ENCODE assay signal across 9 cellular contexts in the genomic region with DNA sequence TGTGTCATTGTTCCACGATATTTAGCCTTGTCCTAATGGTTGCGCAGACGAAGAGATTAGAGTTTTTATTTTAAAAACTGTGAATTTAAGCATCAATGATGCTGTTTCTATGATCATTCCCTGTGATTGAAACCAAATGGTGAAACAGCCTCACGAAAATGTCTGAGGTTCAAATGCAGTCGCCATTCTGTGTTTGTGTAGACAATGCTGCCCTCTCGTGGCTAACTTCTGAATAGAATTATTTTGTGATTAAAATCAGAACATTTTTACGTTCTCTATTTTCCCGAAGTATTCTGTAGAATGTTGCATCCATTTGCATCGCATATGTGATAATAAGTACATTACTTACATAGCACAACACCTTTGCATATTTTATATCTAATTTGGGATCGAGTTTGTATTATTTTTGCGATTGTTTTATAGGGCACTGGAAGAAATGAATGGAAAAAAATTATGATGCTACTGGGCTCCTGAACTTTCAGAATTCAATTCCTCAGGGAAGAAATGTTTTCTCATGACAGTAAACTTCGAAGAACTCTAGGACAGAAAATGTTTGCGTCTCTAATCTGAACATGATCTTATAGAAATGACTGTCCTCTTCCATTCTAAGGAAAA. TPM values are rescaled to one million over a fixed set of nuclear protein-coding genes. Genes with fewer than 3 reads are reported as not detected.
DNase-seq lines count a peak whose midpoint lies in the region; ATAC-seq and TF ChIP-seq lines count a peak whose summit lies in the region.
"Had no signal": no experiment of that assay in that cellular context is flagged by ENCODE, and none has a peak within 500 bp of the region (broad histone marks: within the 10 kb centered on the region; RNA-seq: fewer than 3 reads in every experiment).

No MANE protein-coding gene starts in this region.

- DNase-seq in D341Med (ENCODE audit: low spot score) (peak; percentile 47), HEK293T (ENCODE audit: extremely low spot score) (peak; percentile 50), Panc1 (ENCODE audit: low read depth, low spot score) (no peak), inferior parietal cortex (ENCODE audit: extremely low spot score) (peak; percentile 90)
- peak; percentile 36 for DNase-seq in stimulated activated CD4-positive, alpha-beta T cell treated with anti-CD3 and anti-CD28 coated beads, Interleukin-2, amount 100 ng/mL, for 4 hours (ENCODE audit: low read depth)

- H3K27ac Mint-ChIP-seq in brain = peak overlapping the region; percentile 11 to 78 (median 56)
- H3K27ac Mint-ChIP-seq: stimulated activated naive CD8-positive, alpha-beta T cell treated with anti-CD3 and anti-CD28 coated beads, Interleukin-15, Interleukin-2, amounts not matched to agents 100 ng/mL and 50 ng/mL, for 24 hours had no signal

- POLR2A ChIA-PET in HEK293T (lab: Yijun Ruan, JAX) (no interaction called here), Panc1 (lab: Charles Lee) (no interaction called here)

- no peaks in the 10 kb centered on the region for H3K9me3 ChIP-seq in Panc1 (ENCODE audit: control insufficient read depth, insufficient read depth, low read depth, low read length)

- peaks cover 62% of the 10 kb centered on the region for H3K4me1 Mint-ChIP-seq in brain

- no TSS peak for BruUV-seq in Panc1 (replicated peaks; lab: Mats Ljungman, UMichigan)

- no peaks in the 10 kb centered on the region for H3K27me3 Mint-ChIP-seq in brain
- H3K27me3 Mint-ChIP-seq: stimulated activated naive CD8-positive, alpha-beta T cell treated with anti-CD3 and anti-CD28 coated beads, Interleukin-15, Interleukin-2, amounts not matched to agents 100 ng/mL and 50 ng/mL, for 24 hours had no signal

- no peaks in the 10 kb centered on the region for H3K27me3 ChIP-seq in Panc1 (ENCODE audit: control insufficient read depth, insufficient read depth, low read length)

- no peaks in the 10 kb centered on the region for H3K36me3 Mint-ChIP-seq in brain

- H3K9me3 Mint-ChIP-seq in brain = no peaks in the 10 kb centered on the region
- H3K9me3 Mint-ChIP-seq: stimulated activated naive CD8-positive, alpha-beta T cell treated with anti-CD3 and anti-CD28 coated beads, Interleukin-15, Interleukin-2, amounts not matched to agents 100 ng/mL and 50 ng/mL, for 24 hours had no signal

- ATAC-seq in Panc1 (no peak), HG02571 (IDR thresholded peaks at IDR 0.05; ENCODE audit: unreplicated experiment) (no peak), HG02763 (IDR thresholded peaks at IDR 0.05; ENCODE audit: unreplicated experiment) (no peak)

- TF ChIP-seq CTCF in Panc1 (IDR thresholded peaks at IDR 0.05) = peak; percentile 70; the same call in 1 of the 2 replicates
- peak; percentile 92 to 93 for TF ChIP-seq CTCF in brain (conservative IDR thresholded peaks at IDR 0.05)

- intact Hi-C loops in Panc1 (cut with micrococcal nuclease; ENCODE audit: unreplicated experiment) = loop anchor here (1.0 to 5.0 kb wide), 4 partner anchors 313 to 782 kb away; no protein-coding TSS in a partner anchor

- H3K36me3 ChIP-seq in Panc1 (ENCODE audit: control insufficient read depth, insufficient read depth, low read length) = no peaks in the 10 kb centered on the region

- H3K4me3 Mint-ChIP-seq in brain = peak overlapping the region in 3 of 5 experiments; percentile 25 to 70 (median 56)
- H3K4me3 Mint-ChIP-seq: stimulated activated naive CD8-positive, alpha-beta T cell treated with anti-CD3 and anti-CD28 coated beads, Interleukin-15, Interleukin-2, amounts not matched to agents 100 ng/mL and 50 ng/mL, for 24 hours had no signal

- no peak overlapping the region for H3K27ac ChIP-seq in Panc1 (ENCODE audit: low read length)

- H3K4me1 ChIP-seq in Panc1 (ENCODE audit: control insufficient read depth, insufficient read depth, low read length) = peaks cover 4% of the 10 kb centered on the region; the same call in 1 of the 2 replicates

- in situ Hi-C loops in Panc1 (cut with HindIII; ENCODE audit: low pct_unique_long_range_greater_than_20kb, low sequenced_read_pairs) = no loop called here

- CTCF ChIA-PET in HEK293T (lab: Yijun Ruan, JAX) = no interaction called here
- CTCF ChIA-PET in Panc1 (lab: Charles Lee) = no interaction called here

- no peak overlapping the region for H3K4me3 ChIP-seq in Panc1 (ENCODE audit: low read depth in 2 of 2, low read length in 2 of 2)

TF ChIP-seq in HEK293T, 16 proteins besides CTCF, POLR2A, EP300 and RAD21:
- TF ChIP-seq ZNF384 (IDR thresholded peaks at IDR 0.05) (no peak), FOXM1 (IDR thresholded peaks at IDR 0.05; ENCODE audit: borderline replicate concordance) (no peak), ARNT (IDR thresholded peaks at IDR 0.05) (no peak), CTBP1 (IDR thresholded peaks at IDR 0.05; ENCODE audit: borderline replicate concordance) (no peak), BHLHE40 (IDR thresholded peaks at IDR 0.05; ENCODE audit: borderline replicate concordance) (no peak), L3MBTL2 (conservative IDR thresholded peaks at IDR 0.05) (no peak), ELF4 (IDR thresholded peaks at IDR 0.05) (no peak)

RNA-seq across cellular contexts. Expression of gene CREB1, which starts 54.8 kb away (rescaled TPM):
- 31.1 TPM for total RNA-seq in Panc1 (2021; ENCODE audit: unreplicated experiment)
- polyA plus RNA-seq in Panc1 (2012; ENCODE audit: insufficient read length) = 16.3 TPM
- 16.0 TPM for polyA plus RNA-seq in brain (ENCODE audit: insufficient read depth, low read depth, low replicate concordance)
